In the genomic region with DNA sequence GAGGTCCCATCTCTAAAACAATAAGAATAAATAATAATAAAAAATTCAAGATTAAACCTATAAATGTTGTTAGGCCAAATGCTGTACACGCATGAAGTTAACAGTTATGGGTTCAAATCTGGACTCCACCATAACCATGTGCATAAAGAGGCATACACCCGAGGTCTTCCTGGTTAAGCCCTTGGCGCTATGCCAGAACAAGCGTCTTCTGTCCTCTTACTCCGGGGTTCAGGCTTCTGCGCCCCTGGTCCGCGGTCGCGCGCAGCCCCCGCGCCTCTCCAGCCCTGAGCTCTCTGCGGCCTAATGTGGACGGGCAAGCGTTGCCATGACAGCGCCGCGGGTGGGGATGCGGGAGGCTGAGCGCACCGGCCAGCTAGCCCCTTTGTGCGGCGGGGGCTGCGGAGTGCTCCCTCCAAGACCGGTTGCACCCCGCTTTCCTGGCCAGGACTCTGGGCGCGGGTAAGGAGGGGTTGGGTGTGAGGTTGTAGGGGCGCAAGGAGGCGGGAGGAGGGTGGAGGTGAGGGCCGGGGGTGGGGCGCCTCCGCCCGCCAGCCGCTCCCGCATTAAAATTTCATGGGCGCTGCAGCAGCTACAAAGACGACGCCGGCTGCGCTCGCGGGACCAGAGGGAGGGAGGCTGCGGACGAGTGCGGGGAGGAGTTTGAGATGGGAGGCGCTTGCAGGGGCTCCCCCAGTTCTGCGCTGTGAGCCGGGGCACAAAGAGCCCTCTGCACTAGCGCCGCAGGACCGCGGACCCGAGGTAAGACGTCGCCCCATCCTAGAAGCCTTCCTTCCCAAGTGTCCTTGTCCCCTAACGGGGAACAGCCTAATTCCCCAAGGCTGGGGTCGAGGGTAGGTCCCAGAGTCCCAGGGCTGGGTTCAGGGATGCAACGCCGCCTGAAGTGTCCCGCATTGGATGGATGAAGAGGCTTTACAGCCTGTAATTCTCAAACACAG, we compare ENCODE assay signal across 1 cellular context.
TF ChIP-seq lines count a peak whose summit lies in the region.

A gene (plus strand): TSS at position 693 of the 956 bp plus-strand sequence.

TF ChIP-seq in neural cell, 6 proteins besides CTCF, POLR2A, EP300 and RAD21 (continued from another document):
- peak; percentile 35 for TF ChIP-seq SMC3 (conservative IDR thresholded peaks at IDR 0.05; ENCODE audit: poor library complexity)
- TF ChIP-seq, protein P1, sequence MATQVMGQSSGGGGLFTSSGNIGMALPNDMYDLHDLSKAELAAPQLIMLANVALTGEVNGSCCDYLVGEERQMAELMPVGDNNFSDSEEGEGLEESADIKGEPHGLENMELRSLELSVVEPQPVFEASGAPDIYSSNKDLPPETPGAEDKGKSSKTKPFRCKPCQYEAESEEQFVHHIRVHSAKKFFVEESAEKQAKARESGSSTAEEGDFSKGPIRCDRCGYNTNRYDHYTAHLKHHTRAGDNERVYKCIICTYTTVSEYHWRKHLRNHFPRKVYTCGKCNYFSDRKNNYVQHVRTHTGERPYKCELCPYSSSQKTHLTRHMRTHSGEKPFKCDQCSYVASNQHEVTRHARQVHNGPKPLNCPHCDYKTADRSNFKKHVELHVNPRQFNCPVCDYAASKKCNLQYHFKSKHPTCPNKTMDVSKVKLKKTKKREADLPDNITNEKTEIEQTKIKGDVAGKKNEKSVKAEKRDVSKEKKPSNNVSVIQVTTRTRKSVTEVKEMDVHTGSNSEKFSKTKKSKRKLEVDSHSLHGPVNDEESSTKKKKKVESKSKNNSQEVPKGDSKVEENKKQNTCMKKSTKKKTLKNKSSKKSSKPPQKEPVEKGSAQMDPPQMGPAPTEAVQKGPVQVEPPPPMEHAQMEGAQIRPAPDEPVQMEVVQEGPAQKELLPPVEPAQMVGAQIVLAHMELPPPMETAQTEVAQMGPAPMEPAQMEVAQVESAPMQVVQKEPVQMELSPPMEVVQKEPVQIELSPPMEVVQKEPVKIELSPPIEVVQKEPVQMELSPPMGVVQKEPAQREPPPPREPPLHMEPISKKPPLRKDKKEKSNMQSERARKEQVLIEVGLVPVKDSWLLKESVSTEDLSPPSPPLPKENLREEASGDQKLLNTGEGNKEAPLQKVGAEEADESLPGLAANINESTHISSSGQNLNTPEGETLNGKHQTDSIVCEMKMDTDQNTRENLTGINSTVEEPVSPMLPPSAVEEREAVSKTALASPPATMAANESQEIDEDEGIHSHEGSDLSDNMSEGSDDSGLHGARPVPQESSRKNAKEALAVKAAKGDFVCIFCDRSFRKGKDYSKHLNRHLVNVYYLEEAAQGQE (IDR thresholded peaks at IDR 0.05; ENCODE audit: borderline replicate concordance) = peak; percentile 90
- TF ChIP-seq TAF1 (IDR thresholded peaks at IDR 0.05; ENCODE audit: low read depth) = peak; percentile 53
- TF ChIP-seq POLR2AphosphoS5 (IDR thresholded peaks at IDR 0.05) = peak; percentile 81
TF ChIP-seq in neural cell: peak in this region for 5.
